Comparison of ENCODE assay signal across 8 cellular contexts in genomic region chr11:36492724-36493304, GRCh38. TPM values are rescaled to one million over a fixed set of nuclear protein-coding genes. Genes with fewer than 3 reads are reported as not detected.
A peak's percentile ranks its signal among the peaks of the same experiment; 100 is the strongest.
DNase-seq lines count a peak whose midpoint lies in the region; ATAC-seq, FAIRE-seq and TF ChIP-seq lines count a peak whose summit lies in the region.

No MANE protein-coding gene starts in this region.

- H2AFZ ChIP-seq in keratinocyte (ENCODE audit: control insufficient read depth, low read length), result no peak overlapping the region

- H3K36me3 ChIP-seq in brain microvascular endothelial cell (replicated peaks) (peaks cover 53% of the 10 kb centered on the region), keratinocyte (ENCODE audit: control insufficient read depth in 2 of 2, extremely low read depth in 1 of 2, insufficient read depth in 2 of 2, low read length in 2 of 2) (peaks cover 15 to 33% of the 10 kb centered on the region in 2 experiments), thyroid gland (peaks cover 33 to 61% of the 10 kb centered on the region in 2 donors)

- peak; percentile 26 for DNase-seq in NCI-H2107 treated with DMSO at 0.1 percent for 48 hours (lab: John Stamatoyannopoulos, UW; ENCODE audit: unreplicated experiment)
- DNase-seq in NCI-H2107 (lab: John Stamatoyannopoulos, UW), result no peak
- DNase-seq in NCI-H82 treated with DMSO at 0.1 percent for 48 hours (lab: John Stamatoyannopoulos, UW; ENCODE audit: unreplicated experiment), result peak; percentile 56
- DNase-seq in brain microvascular endothelial cell, result peak; percentile 34
- DNase-seq in keratinocyte (ENCODE audit: low read depth, low spot score), result no peak
- no peak for DNase-seq in thyroid gland

- no peak overlapping the region for H3K9ac ChIP-seq in keratinocyte (ENCODE audit: control insufficient read depth, extremely low read depth, insufficient read depth, low read length)

- H3K79me2 ChIP-seq in keratinocyte (ENCODE audit: control insufficient read depth, insufficient read depth, low read length), result peaks cover 8% of the 10 kb centered on the region

- intact Hi-C loops in thyroid gland (cut with DNase I), result no loop called here

- no peak for TF ChIP-seq POLR2A in thyroid gland (IDR thresholded peaks at IDR 0.05)

- H3K27me3 ChIP-seq in brain microvascular endothelial cell (replicated peaks), result no peaks in the 10 kb centered on the region
- no peaks in the 10 kb centered on the region for H3K27me3 ChIP-seq in keratinocyte (ENCODE audit: control insufficient read depth, extremely low read depth, insufficient read depth, low read length)
- H3K27me3 ChIP-seq in thyroid gland, result no peaks in the 10 kb centered on the region

- no peaks in the 10 kb centered on the region for H4K20me1 ChIP-seq in keratinocyte (ENCODE audit: control insufficient read depth, extremely low read depth, insufficient read depth, low read length)

- no peak overlapping the region for H3K27ac ChIP-seq in brain microvascular endothelial cell
- H3K27ac ChIP-seq in keratinocyte (ENCODE audit: control insufficient read depth, insufficient read depth, low read length), result no peak overlapping the region
- no peak overlapping the region for H3K27ac ChIP-seq in thyroid gland

- ATAC-seq in HG02973 (IDR thresholded peaks at IDR 0.05; ENCODE audit: unreplicated experiment) (peak; percentile 42), GM21390 (IDR thresholded peaks at IDR 0.05; ENCODE audit: unreplicated experiment) (no peak)

- FAIRE-seq in keratinocyte (lab: Jason Lieb, UNC), result no peak

- no peak overlapping the region for H3K4me2 ChIP-seq in keratinocyte (ENCODE audit: control insufficient read depth, extremely low read depth, insufficient read depth, low read depth, low read length)

- H3K4me3 ChIP-seq in brain microvascular endothelial cell (ENCODE audit: low read depth, low read length) (no peak overlapping the region), keratinocyte (ENCODE audit: control insufficient read depth in 2 of 3, extremely low read depth in 1 of 3, insufficient read depth in 2 of 3, low read depth in 1 of 3, low read length in 3 of 3) (no peak overlapping the region), thyroid gland (replicated peaks in 1 of 3) (no peak overlapping the region)

- dilution Hi-C loops in keratinocyte (cut with MboI; ENCODE audit: extremely low pct_ligation_motif_present, low sequenced_read_pairs), result no loop called here

- in situ Hi-C loops in brain microvascular endothelial cell (cut with HindIII; ENCODE audit: low pct_ligation_motif_present, low sequenced_read_pairs), result loop anchor here (25.0 kb wide), 1 partner anchor 206 kb away; the partner anchor contains the start of genes COMMD9 and PRR5L

- TF ChIP-seq CTCF in brain microvascular endothelial cell (IDR thresholded peaks at IDR 0.05; ENCODE audit: low read depth, low read length, missing control alignments) (peak; percentile 73), keratinocyte (optimal IDR thresholded peaks at IDR 0.05 in 1 of 3, IDR thresholded peaks at IDR 0.05 in 1 of 3, conservative IDR thresholded peaks at IDR 0.05 in 1 of 3; ENCODE audit: extremely low read depth in 1 of 3, insufficient read depth in 2 of 3, low read length in 3 of 3) (peak; percentile 27 to 74 (median 51)), thyroid gland (IDR thresholded peaks at IDR 0.05) (peak; percentile 41 to 80 (median 60))

- H3K4me1 ChIP-seq in keratinocyte (ENCODE audit: control insufficient read depth, extremely low read depth, insufficient read depth, low read length) (no peaks in the 10 kb centered on the region), thyroid gland (no peaks in the 10 kb centered on the region)

- no peaks in the 10 kb centered on the region for H3K9me1 ChIP-seq in keratinocyte (ENCODE audit: control insufficient read depth, extremely low read depth, insufficient read depth, low read length)

- H3K9me3 ChIP-seq in keratinocyte (ENCODE audit: control insufficient read depth, low read depth, low read length), result no peaks in the 10 kb centered on the region
- H3K9me3 ChIP-seq in thyroid gland, result no peaks in the 10 kb centered on the region

RNA-seq across cellular contexts. Expression of gene TRAF6, which starts 17.3 kb away (rescaled TPM):
- 12.6 to 15.1 TPM (median 12.6 TPM) in 3 replicates for polyA plus RNA-seq in keratinocyte
- 3.7 TPM for polyA plus RNA-seq in keratinocyte (2011; ENCODE audit: low read depth)
- polyA plus RNA-seq in keratinocyte (2011; cell fraction: cytosol; rRNA removed), result 6.2 and 11.2 TPM in 2 replicates
- polyA plus RNA-seq in keratinocyte (2011; cell fraction: nucleus; rRNA removed), result 17.4 and 19.0 TPM in 2 replicates
- 8.9 and 9.2 TPM in 2 replicates for polyA plus RNA-seq in keratinocyte (2012; ENCODE audit: low replicate concordance)
- 18.3 to 21.8 TPM (median 20.6 TPM) in 3 replicates for polyA minus RNA-seq in keratinocyte
- polyA minus RNA-seq in keratinocyte (2011; cell fraction: cytosol; rRNA and poly(A)+ RNA removed), result 8.8 TPM
- polyA minus RNA-seq in keratinocyte (2011; cell fraction: nucleus; rRNA and poly(A)+ RNA removed), result 14.0 and 23.5 TPM in 2 replicates
- 10 to 100 TPM; 16.0 to 30.5 (median 20.9) TPM for total RNA-seq in thyroid gland

Comparison
In these comparisons a context has a peak if more than half of its experiments do, and no peak if none do; other contexts are left out.
1. DNase-seq: peak in NCI-H2107 treated with DMSO at 0.1 percent for 48 hours (single experiment), NCI-H82 treated with DMSO at 0.1 percent for 48 hours (single experiment) and brain microvascular endothelial cell (single experiment); none in NCI-H2107 (single experiment), keratinocyte (single experiment) and thyroid gland (0 of 2).
2. Peak in every context shown above with its lines, with median percentiles within 50 percentile points of each other: CTCF ChIP-seq.